15 cellular contexts compared by ENCODE assay signal in the genomic region with DNA sequence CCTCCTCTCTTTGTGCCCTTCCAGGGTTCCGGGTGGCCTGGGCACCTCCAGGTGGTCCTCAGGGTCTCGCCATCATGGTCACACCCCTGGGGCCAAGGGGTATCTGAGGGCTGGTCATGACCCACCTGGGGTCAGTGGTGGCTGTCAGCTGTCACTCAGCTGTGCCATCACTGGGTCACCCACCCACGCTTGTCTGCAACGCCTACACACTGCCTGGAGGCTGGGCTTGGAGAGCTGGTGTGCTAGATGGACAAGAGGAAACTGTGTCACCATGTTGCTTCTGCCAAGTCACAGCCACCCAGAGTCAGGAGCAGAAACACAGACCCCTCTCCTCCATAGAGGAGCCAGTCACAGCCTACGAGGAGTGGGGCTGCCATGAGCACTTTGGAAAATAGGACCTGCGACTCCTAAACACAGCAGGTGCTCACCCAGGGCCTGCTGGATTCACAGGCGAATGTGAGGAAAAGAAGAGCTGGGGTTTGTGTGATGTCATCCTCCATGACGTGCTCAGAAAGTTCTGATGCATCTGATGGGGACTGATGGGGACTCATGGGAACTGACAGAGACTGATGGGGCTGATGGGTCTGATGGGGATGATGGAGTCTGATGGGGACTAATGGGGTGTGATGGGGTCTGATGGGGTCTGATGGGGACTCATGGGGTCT. TPM values are rescaled to one million over a fixed set of nuclear protein-coding genes. Genes with fewer than 3 reads are reported as not detected.
DNase-seq lines count a peak whose midpoint lies in the region; TF ChIP-seq lines count a peak whose summit lies in the region.
"Had no signal": no experiment of that assay in that cellular context is flagged by ENCODE, and none has a peak within 500 bp of the region (broad histone marks: within the 10 kb centered on the region; RNA-seq: fewer than 3 reads in every experiment).

No MANE protein-coding gene starts in this region.

- DNase-seq in H7, result peak; percentile 20
- peak; percentile 33 for DNase-seq in endodermal cell
- no peak for DNase-seq in neuronal stem cell (ENCODE audit: low spot score)
- no peak for DNase-seq in activated CD4-positive, alpha-beta T cell treated with anti-CD3 and anti-CD28 coated beads, Interleukin-2, amount 50 U/mL, for 4 hours
- DNase-seq in mammary epithelial cell, result no peak
- no peak for DNase-seq in activated CD4-positive, alpha-beta T cell treated with anti-CD3 and anti-CD28 coated beads, Interleukin-2, amount 50 U/mL, for 1 hour
- DNase-seq: ACHN, KBM-7, NCI-H1105, NCI-H1694, NCI-H510A, NCI-H748 treated with DMSO at 0.1 percent for 48 hours, Right ventricle myocardium superior had no signal

- H3K4ac ChIP-seq in neuronal stem cell (ENCODE audit: low read length), result no peak overlapping the region

- CTCF ChIA-PET in HEK293 (lab: Yijun Ruan, JAX), result interaction anchor here (1.6 kb wide), 1 partner anchor 100 kb away, joined by 3 read pairs; no protein-coding TSS in a partner anchor
- CTCF ChIA-PET in mammary epithelial cell (lab: Charles Lee; ENCODE audit: low non-redundant PET), result interaction anchor here (0.6 kb wide), 1 partner anchor 1218 kb away, joined by 5 read pairs; no protein-coding TSS in a partner anchor

- POLR2A ChIA-PET in HEK293 (lab: Yijun Ruan, JAX), result no interaction called here

- H3K4me3 ChIP-seq in H7 (ENCODE audit: insufficient read depth, low read depth, low read length), result no peak overlapping the region
- no peak overlapping the region for H3K4me3 ChIP-seq in HEK293 (ENCODE audit: low read depth, low read length)
- H3K4me3 ChIP-seq in endodermal cell (ENCODE audit: low read length), result no peak overlapping the region
- H3K4me3 ChIP-seq in neuronal stem cell (ENCODE audit: low read length in 2 of 2), result peak overlapping the region in 1 of 2 donors; percentile 53
- H3K4me3 ChIP-seq in mammary epithelial cell (replicated peaks in 1 of 3; ENCODE audit: insufficient read depth in 1 of 3, low read depth in 2 of 3, low read length in 3 of 3), result no peak overlapping the region

- peak overlapping the region; percentile 11 for H3K27ac Mint-ChIP-seq in endodermal cell
- H3K27ac Mint-ChIP-seq: CD14-positive monocyte had no signal

- no peaks in the 10 kb centered on the region for H3K79me1 ChIP-seq in neuronal stem cell (ENCODE audit: low read depth, low read length)

- H3K27ac ChIP-seq in HEK293 (ENCODE audit: extremely low read depth, low read depth, low read length), result no peak overlapping the region
- no peak overlapping the region for H3K27ac ChIP-seq in endodermal cell (ENCODE audit: low read depth, low read length)
- H3K27ac ChIP-seq in neuronal stem cell (replicated peaks; ENCODE audit: low read length), result no peak overlapping the region
- H3K27ac ChIP-seq in mammary epithelial cell (ENCODE audit: insufficient read depth, low read depth, low read length), result no peak overlapping the region

- 81 to 86% methylated on average over 5 to 8 of the region's 8 CpGs for WGBS in endodermal cell (ENCODE audit: insufficient coverage in 1 of 2, insufficient read length in 1 of 2), 2 experiments
- no CpG with 5 or more reads among the region's 8 CpGs for WGBS in neuronal stem cell (ENCODE audit: extremely low coverage in 2 of 2, insufficient read length in 2 of 2, insufficient replicate concordance in 1 of 2), 2 donors
- WGBS in mammary epithelial cell (ENCODE audit: low coverage, missing lambda C conversion rate), result 53% methylated on average over 7 of the region's 8 CpGs

- H3K36me3 Mint-ChIP-seq in endodermal cell (ENCODE audit: low read depth), result no peaks in the 10 kb centered on the region
- H3K36me3 Mint-ChIP-seq: CD14-positive monocyte had no signal

- no peak overlapping the region for H3K14ac ChIP-seq in neuronal stem cell (ENCODE audit: low read length)

- no peaks in the 10 kb centered on the region for H3K27me3 ChIP-seq in H7 (ENCODE audit: control insufficient read depth, insufficient read depth, low read length)
- H3K27me3 ChIP-seq in endodermal cell (ENCODE audit: control insufficient read depth, insufficient read depth, low read length, poor library complexity, severe bottlenecking), result no peaks in the 10 kb centered on the region
- no peaks in the 10 kb centered on the region for H3K27me3 ChIP-seq in neuronal stem cell (ENCODE audit: control insufficient read depth in 3 of 3, insufficient read depth in 3 of 3, low read depth in 1 of 3, low read length in 3 of 3)
- H3K27me3 ChIP-seq in mammary epithelial cell (ENCODE audit: insufficient read depth, low read length), result no peaks in the 10 kb centered on the region

- no peak overlapping the region for H2BK12ac ChIP-seq in neuronal stem cell (ENCODE audit: low read length)

- no peak overlapping the region for H3K4me3 Mint-ChIP-seq in endodermal cell

- H3K18ac ChIP-seq in neuronal stem cell (ENCODE audit: low read length), result no peak overlapping the region

- H3K9me3 ChIP-seq in HEK293 (ENCODE audit: control insufficient read depth, insufficient read depth, low read depth, low read length), result no peaks in the 10 kb centered on the region
- H3K9me3 ChIP-seq in endodermal cell (ENCODE audit: control insufficient read depth, low read length), result no peaks in the 10 kb centered on the region
- H3K9me3 ChIP-seq in neuronal stem cell (replicated peaks in 1 of 2; ENCODE audit: control insufficient read depth in 2 of 2, insufficient read depth in 1 of 2, low read depth in 1 of 2, low read length in 2 of 2), result no peaks in the 10 kb centered on the region
- no peaks in the 10 kb centered on the region for H3K9me3 ChIP-seq in mammary epithelial cell (replicated peaks; ENCODE audit: insufficient read depth, low read length)

- H3K4me1 ChIP-seq in HEK293 (ENCODE audit: control insufficient read depth, insufficient read depth, low read length), result no peaks in the 10 kb centered on the region
- H3K4me1 ChIP-seq in endodermal cell (ENCODE audit: control insufficient read depth, insufficient read depth, low read length), result no peaks in the 10 kb centered on the region
- no peaks in the 10 kb centered on the region for H3K4me1 ChIP-seq in neuronal stem cell (ENCODE audit: control insufficient read depth in 2 of 2, insufficient read depth in 1 of 2, low read depth in 1 of 2, low read length in 2 of 2)
- no peaks in the 10 kb centered on the region for H3K4me1 ChIP-seq in mammary epithelial cell (ENCODE audit: insufficient read depth, low read length)

- no peak overlapping the region for H2AK5ac ChIP-seq in neuronal stem cell (ENCODE audit: low read depth, low read length)

- intact Hi-C loops in mammary epithelial cell (cut with micrococcal nuclease), result no loop called here

- no peak overlapping the region for H3K4me2 ChIP-seq in neuronal stem cell (ENCODE audit: insufficient read depth, low read length, poor library complexity, severe bottlenecking)
- H3K4me2 ChIP-seq in mammary epithelial cell (ENCODE audit: insufficient read depth, low read depth, low read length), result no peak overlapping the region

- H3K9me3 Mint-ChIP-seq in endodermal cell, result peaks cover 17% of the 10 kb centered on the region

- H3K23ac ChIP-seq in neuronal stem cell (ENCODE audit: low read depth, low read length, poor library complexity), result no peak overlapping the region

- dilution Hi-C loops in mammary epithelial cell (cut with HindIII; ENCODE audit: low sequenced_read_pairs), result no loop called here

- BruUV-seq in mammary epithelial cell (replicated peaks; lab: Mats Ljungman, UMichigan), result no TSS peak

- peaks cover 4% of the 10 kb centered on the region for H3K27me3 Mint-ChIP-seq in endodermal cell (ENCODE audit: insufficient read depth)

- H3K9ac ChIP-seq in endodermal cell (ENCODE audit: extremely low read depth, low read length, poor library complexity, severe bottlenecking) (no peak overlapping the region), neuronal stem cell (ENCODE audit: low read depth, low read length, poor library complexity) (no peak overlapping the region), mammary epithelial cell (ENCODE audit: insufficient read depth, low read length) (no peak overlapping the region)

- H3K79me2 ChIP-seq in mammary epithelial cell (ENCODE audit: insufficient read depth, low read length), result no peaks in the 10 kb centered on the region

- H3K36me3 ChIP-seq in H7 (replicated peaks; ENCODE audit: control insufficient read depth, insufficient read depth, low read length) (no peaks in the 10 kb centered on the region), HEK293 (ENCODE audit: control insufficient read depth in 2 of 2, insufficient read depth in 1 of 2, low read length in 2 of 2) (no peaks in the 10 kb centered on the region), endodermal cell (ENCODE audit: control insufficient read depth, insufficient read depth, low read length) (no peaks in the 10 kb centered on the region), neuronal stem cell (replicated peaks in 1 of 2; ENCODE audit: control insufficient read depth in 2 of 2, insufficient read depth in 2 of 2, low read length in 2 of 2) (no peaks in the 10 kb centered on the region), mammary epithelial cell (ENCODE audit: insufficient read depth, low read length) (no peaks in the 10 kb centered on the region)

- no peak overlapping the region for H4K8ac ChIP-seq in neuronal stem cell (ENCODE audit: low read depth, low read length)

- peaks cover 8% of the 10 kb centered on the region for H3K4me1 Mint-ChIP-seq in endodermal cell
- H3K4me1 Mint-ChIP-seq: CD14-positive monocyte had no signal

- H2BK15ac ChIP-seq in neuronal stem cell (ENCODE audit: low read length), result no peak overlapping the region

- H4K91ac ChIP-seq in neuronal stem cell (ENCODE audit: low read depth, low read length, poor library complexity), result no peak overlapping the region

- no peak for TF ChIP-seq CTCF in HEK293 (tag by site-specific recombination; IDR thresholded peaks at IDR 0.05)
- no peak for TF ChIP-seq CTCF in endodermal cell (conservative IDR thresholded peaks at IDR 0.05)
- TF ChIP-seq CTCF in mammary epithelial cell (conservative IDR thresholded peaks at IDR 0.05 in 1 of 2, IDR thresholded peaks at IDR 0.05 in 1 of 2; ENCODE audit: extremely low read depth in 1 of 2, insufficient read depth in 1 of 2, low read depth in 1 of 2, low read length in 2 of 2), result no peak

- H4K20me1 ChIP-seq in mammary epithelial cell (ENCODE audit: insufficient read depth, low read length), result no peaks in the 10 kb centered on the region

- no peak overlapping the region for H2BK120ac ChIP-seq in neuronal stem cell (ENCODE audit: low read depth, low read length)

- peak overlapping the region; percentile 29 for H2BK5ac ChIP-seq in neuronal stem cell (ENCODE audit: low read length)

- no peak overlapping the region for H2AFZ ChIP-seq in neuronal stem cell (ENCODE audit: low read length)
- no peak overlapping the region for H2AFZ ChIP-seq in mammary epithelial cell (ENCODE audit: low read depth, low read length)

- in situ Hi-C loops in mammary epithelial cell (cut with MboI; ENCODE audit: low sequenced_read_pairs in 2 of 2), result no loop called here

RNA-seq across cellular contexts. Expression of a gene that starts 10.7 kb away (rescaled TPM):
- 36.5 and 55.9 TPM in 2 replicates for total RNA-seq in H7 (2014; rRNA removed; shearing (Covaris generic))
- total RNA-seq in endodermal cell (10 to 100 TPM; 31.4 to 35.1 TPM), mammary epithelial cell (1 to 10 TPM; 1.5 to 3.8 TPM)
- 7.6 TPM for polyA plus RNA-seq in endodermal cell (2013, experiment 1 of 2)
- 7.7 TPM for polyA plus RNA-seq in endodermal cell (2013, experiment 2 of 2)
- polyA plus RNA-seq in neuronal stem cell (2013, experiment 1 of 2), result 10.2 TPM
- polyA plus RNA-seq in neuronal stem cell (2013, experiment 2 of 2), result 10.0 TPM
- 3.1 TPM for polyA plus RNA-seq in mammary epithelial cell
- polyA minus RNA-seq in mammary epithelial cell, result not detected
- polyA plus RNA-seq: CD14-positive monocyte had no signal

Comparison
In these comparisons a context has a peak if more than half of its experiments do, and no peak if none do; other contexts are left out.
1. DNase-seq: peak in H7 (single experiment) and endodermal cell (single experiment); none in neuronal stem cell (single experiment), activated CD4-positive, alpha-beta T cell treated with anti-CD3 and anti-CD28 coated beads, Interleukin-2, amount 50 U/mL, for 4 hours (0 of 2), mammary epithelial cell (single experiment) and activated CD4-positive, alpha-beta T cell treated with anti-CD3 and anti-CD28 coated beads, Interleukin-2, amount 50 U/mL, for 1 hour (single experiment).